In genomic region chr14:67618617-67619063, GRCh38 we compare ENCODE assay signal across 8 cellular contexts. TPM values are rescaled to one million over a fixed set of nuclear protein-coding genes. Genes with fewer than 3 reads are reported as not detected.
DNase-seq lines count a peak whose midpoint lies in the region; ATAC-seq and TF ChIP-seq lines count a peak whose summit lies in the region.

No MANE protein-coding gene starts in this region.

- H3K9me3 ChIP-seq in gastroesophageal sphincter: no peaks in the 10 kb centered on the region

- H3K4me1 ChIP-seq in gastroesophageal sphincter: peaks cover 0 to 45% (median 0%) of the 10 kb centered on the region in 3 donors

- H3K9me3 Mint-ChIP-seq in activated T-cell treated with anti-CD3 and anti-CD28 coated beads, Interleukin-2, amount 50 U/mL, for 72 hours: no peaks in the 10 kb centered on the region

- DNase-seq in DMS79 (lab: John Stamatoyannopoulos, UW) (peak; percentile 59), NCI-H526 (lab: John Stamatoyannopoulos, UW) (peak; percentile 24 to 74), pons (ENCODE audit: low spot score) (peak; percentile 89)
- peak; percentile 15 to 27 for DNase-seq in activated T-cell treated with anti-CD3 and anti-CD28 coated beads, Interleukin-2, amount 50 U/mL, for 72 hours

- H3K36me3 Mint-ChIP-seq in activated T-cell treated with anti-CD3 and anti-CD28 coated beads, Interleukin-2, amount 50 U/mL, for 72 hours (ENCODE audit: insufficient read depth in 2 of 2): no peaks in the 10 kb centered on the region

- peak overlapping the region; percentile 34 to 87 (median 81) for H3K27ac ChIP-seq in gastroesophageal sphincter

- peaks cover 10% of the 10 kb centered on the region for H3K27me3 Mint-ChIP-seq in activated T-cell treated with anti-CD3 and anti-CD28 coated beads, Interleukin-2, amount 50 U/mL, for 72 hours (ENCODE audit: low read depth)

- no peaks in the 10 kb centered on the region for H3K36me3 ChIP-seq in gastroesophageal sphincter

- no peak for TF ChIP-seq EP300 in gastroesophageal sphincter (IDR thresholded peaks at IDR 0.05)

- ATAC-seq in HG03159 (IDR thresholded peaks at IDR 0.05; ENCODE audit: unreplicated experiment) (peak; percentile 51), gastroesophageal sphincter (peak; percentile 17), HG02852 (IDR thresholded peaks at IDR 0.05; ENCODE audit: unreplicated experiment) (no peak), GM18907 (IDR thresholded peaks at IDR 0.05; ENCODE audit: unreplicated experiment) (no peak)
- ATAC-seq in activated T-cell treated with anti-CD3 and anti-CD28 coated beads, Interleukin-2, amount 50 U/mL, for 72 hours (replicated peaks in 1 of 2): peak; percentile 39 to 53

- no peaks in the 10 kb centered on the region for H3K27me3 ChIP-seq in gastroesophageal sphincter

- peak; percentile 58 to 85 (median 82) for TF ChIP-seq CTCF in gastroesophageal sphincter (IDR thresholded peaks at IDR 0.05)

- H3K27ac Mint-ChIP-seq in activated T-cell treated with anti-CD3 and anti-CD28 coated beads, Interleukin-2, amount 50 U/mL, for 72 hours: peak overlapping the region; percentile 88

- peak overlapping the region; percentile 90 to 93 for H3K4me3 Mint-ChIP-seq in activated T-cell treated with anti-CD3 and anti-CD28 coated beads, Interleukin-2, amount 50 U/mL, for 72 hours

- no peak for TF ChIP-seq POLR2A in gastroesophageal sphincter (IDR thresholded peaks at IDR 0.05)

- no peak overlapping the region for H3K4me3 ChIP-seq in gastroesophageal sphincter

- H3K4me1 Mint-ChIP-seq in activated T-cell treated with anti-CD3 and anti-CD28 coated beads, Interleukin-2, amount 50 U/mL, for 72 hours (ENCODE audit: low read depth): peaks cover 39% of the 10 kb centered on the region

RNA-seq across cellular contexts. Expression of gene ARG2, which starts 1.1 kb away (rescaled TPM):
- total RNA-seq in activated T-cell treated with anti-CD3 and anti-CD28 coated beads, Interleukin-2, amount 50 U/mL, for 72 hours: 10 to 100 TPM in 1 of 2 donors, 1 to 10 TPM in 1; 8.5 to 12.1 TPM
- total RNA-seq in gastroesophageal sphincter: 10 to 100 TPM in 3 of 4 donors, 1 to 10 TPM in 1; 5.7 to 24.7 (median 14.9) TPM

RNA-seq across cellular contexts. Expression of gene PIGH, which starts 18.6 kb away (rescaled TPM):
- 10 to 100 TPM; 19.7 to 30.4 TPM for total RNA-seq in activated T-cell treated with anti-CD3 and anti-CD28 coated beads, Interleukin-2, amount 50 U/mL, for 72 hours
- 10 to 100 TPM; 20.5 to 31.9 (median 27.7) TPM for total RNA-seq in gastroesophageal sphincter

RNA-seq across cellular contexts. Expression of gene VTI1B, which starts 55.8 kb away (rescaled TPM):
- 10 to 100 TPM; 65.7 to 71.3 TPM for total RNA-seq in activated T-cell treated with anti-CD3 and anti-CD28 coated beads, Interleukin-2, amount 50 U/mL, for 72 hours
- 10 to 100 TPM; 77.0 to 98.5 (median 90.4) TPM for total RNA-seq in gastroesophageal sphincter

Comparison
In these comparisons a context has a peak if more than half of its experiments do, and no peak if none do; other contexts are left out.
1. DNase-seq: peak in every context shown above with its lines; median percentile 89 in pons; 59 in DMS79; 49 in NCI-H526; 21 in activated T-cell treated with anti-CD3 and anti-CD28 coated beads, Interleukin-2, amount 50 U/mL, for 72 hours.
2. ATAC-seq: peak in HG03159 (single experiment), activated T-cell treated with anti-CD3 and anti-CD28 coated beads, Interleukin-2, amount 50 U/mL, for 72 hours (2 of 2) and gastroesophageal sphincter (single experiment); none in HG02852 (single experiment) and GM18907 (single experiment).